Comparison of ENCODE assay signal across 11 cellular contexts in the genomic region with DNA sequence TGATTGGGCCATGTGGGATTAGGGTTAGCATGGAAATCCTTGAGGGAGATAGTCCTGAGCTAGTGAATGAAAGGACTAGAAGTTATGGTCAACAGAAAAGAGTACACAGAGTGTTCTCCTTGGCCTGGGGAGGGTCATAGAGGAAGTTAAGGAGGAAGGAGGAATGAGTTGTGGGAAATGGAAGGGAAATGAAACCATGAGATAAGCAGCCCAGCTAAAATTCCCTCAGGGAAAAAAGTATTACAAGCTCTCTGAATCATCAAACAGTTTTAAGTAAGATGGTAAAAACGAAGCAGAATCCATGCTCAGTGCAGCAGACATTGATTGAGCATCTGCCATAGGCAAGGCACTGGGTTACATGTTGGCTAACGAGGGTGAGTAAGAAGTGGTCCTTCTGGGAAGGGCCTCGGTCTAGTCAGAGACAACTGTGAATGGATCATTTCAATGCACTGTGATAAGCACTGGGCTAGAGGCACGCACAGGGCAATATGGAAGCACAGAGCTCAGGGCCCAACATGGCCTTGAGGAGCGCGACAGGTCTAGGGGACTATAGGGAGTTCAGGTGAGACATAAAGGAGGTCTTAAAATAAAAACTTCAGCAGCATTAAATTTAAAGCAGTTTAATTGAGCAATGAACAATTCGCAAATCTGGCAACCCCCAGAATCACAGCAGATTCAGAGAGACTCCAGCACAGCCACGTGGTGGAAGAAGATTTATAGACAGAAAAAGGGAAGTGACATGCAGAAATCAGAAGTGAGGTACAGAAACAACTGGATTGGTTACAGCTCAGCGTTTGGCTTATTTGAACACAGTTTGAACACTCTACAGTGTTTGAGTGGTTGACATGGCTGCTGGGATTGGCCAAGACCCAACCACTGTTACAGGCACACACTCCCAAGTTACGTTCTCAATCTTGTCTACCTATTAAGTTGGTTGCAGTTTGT.
A peak's percentile ranks its signal among the peaks of the same experiment; 100 is the strongest.
DNase-seq lines count a peak whose midpoint lies in the region; ATAC-seq and TF ChIP-seq lines count a peak whose summit lies in the region.
"Had no signal": no experiment of that assay in that cellular context is flagged by ENCODE, and none has a peak within 500 bp of the region (broad histone marks: within the 10 kb centered on the region; RNA-seq: fewer than 3 reads in every experiment).

No MANE protein-coding gene starts in this region.

- H2AFZ ChIP-seq in smooth muscle cell (ENCODE audit: low read depth): no peak overlapping the region

- 83 to 84% methylated on average over 3 to 10 of the region's 10 CpGs for WGBS in gastroesophageal sphincter (ENCODE audit: low coverage in 1 of 2), 2 donors
- 91% methylated on average over 10 of the region's 10 CpGs for WGBS in smooth muscle cell (ENCODE audit: low lambda C conversion rate)

- H3K9ac ChIP-seq in smooth muscle cell (ENCODE audit: low read depth): peak overlapping the region; percentile 25

- TF ChIP-seq POLR2A in gastroesophageal sphincter (IDR thresholded peaks at IDR 0.05): no peak

- no peak overlapping the region for H3K4me3 Mint-ChIP-seq in activated T-helper 17 cell treated with anti-CD3 and anti-CD28 coated beads, Interleukin-2, amount 50 U/mL, for 72 hours

- no peak for TF ChIP-seq CTCF in gastroesophageal sphincter (IDR thresholded peaks at IDR 0.05)
- no peak for TF ChIP-seq CTCF in smooth muscle cell (IDR thresholded peaks at IDR 0.05; ENCODE audit: borderline replicate concordance, insufficient read depth, poor library complexity, severe bottlenecking)

- no peak for DNase-seq in SJCRH30
- DNase-seq in smooth muscle cell (lab: John Stamatoyannopoulos, UW; ENCODE audit: unreplicated experiment): no peak
- no peak for DNase-seq in superior temporal gyrus (ENCODE audit: extremely low spot score)
- DNase-seq in cerebellum (ENCODE audit: low spot score): no peak
- DNase-seq: GDM1, NCI-H1694, retina had no signal

- no peaks in the 10 kb centered on the region for H3K79me2 ChIP-seq in smooth muscle cell (ENCODE audit: low read depth)

- H3K4me2 ChIP-seq in smooth muscle cell: no peak overlapping the region

- no peaks in the 10 kb centered on the region for H3K36me3 Mint-ChIP-seq in activated T-helper 17 cell treated with anti-CD3 and anti-CD28 coated beads, Interleukin-2, amount 50 U/mL, for 72 hours (ENCODE audit: low read depth)

- H3K27ac ChIP-seq in SJCRH30 (peak overlapping the region; percentile 53), gastroesophageal sphincter (peak overlapping the region in 1 of 4 donors; percentile 20), smooth muscle cell (ENCODE audit: low read depth) (peak overlapping the region; percentile 88)

- no peaks in the 10 kb centered on the region for H4K20me1 ChIP-seq in smooth muscle cell (ENCODE audit: low read depth)

- H3K27me3 Mint-ChIP-seq in activated T-helper 17 cell treated with anti-CD3 and anti-CD28 coated beads, Interleukin-2, amount 50 U/mL, for 72 hours: peaks cover 6% of the 10 kb centered on the region

- peaks cover 29% of the 10 kb centered on the region for H3F3A ChIP-seq in smooth muscle cell (ENCODE audit: low read depth)

- peaks cover 5% of the 10 kb centered on the region for H3K9me3 Mint-ChIP-seq in activated T-helper 17 cell treated with anti-CD3 and anti-CD28 coated beads, Interleukin-2, amount 50 U/mL, for 72 hours

- ATAC-seq in HG03354 (IDR thresholded peaks at IDR 0.05; ENCODE audit: poor library complexity, severe bottlenecking, unreplicated experiment) (peak; percentile 57), gastroesophageal sphincter (peak; percentile 37), HG02885 (IDR thresholded peaks at IDR 0.05; ENCODE audit: poor library complexity, unreplicated experiment) (no peak)
- no peak for ATAC-seq in activated T-helper 17 cell treated with anti-CD3 and anti-CD28 coated beads, Interleukin-2, amount 50 U/mL, for 72 hours (replicated peaks)

- no peaks in the 10 kb centered on the region for H3K4me1 Mint-ChIP-seq in activated T-helper 17 cell treated with anti-CD3 and anti-CD28 coated beads, Interleukin-2, amount 50 U/mL, for 72 hours

- TF ChIP-seq EP300 in gastroesophageal sphincter (IDR thresholded peaks at IDR 0.05): no peak

- H3K36me3 ChIP-seq in SJCRH30 (no peaks in the 10 kb centered on the region), gastroesophageal sphincter (no peaks in the 10 kb centered on the region), smooth muscle cell (ENCODE audit: low read depth) (no peaks in the 10 kb centered on the region)

- H3K27me3 ChIP-seq in SJCRH30 (no peaks in the 10 kb centered on the region), gastroesophageal sphincter (no peaks in the 10 kb centered on the region), smooth muscle cell (ENCODE audit: low read depth) (no peaks in the 10 kb centered on the region)

- H3K9me3 ChIP-seq in SJCRH30 (replicated peaks) (peaks cover 32% of the 10 kb centered on the region), gastroesophageal sphincter (no peaks in the 10 kb centered on the region), smooth muscle cell (replicated peaks; ENCODE audit: low read depth) (no peaks in the 10 kb centered on the region)

- H3K4me3 ChIP-seq in SJCRH30 (no peak overlapping the region), gastroesophageal sphincter (no peak overlapping the region), smooth muscle cell (no peak overlapping the region)

- H3K27ac Mint-ChIP-seq in activated T-helper 17 cell treated with anti-CD3 and anti-CD28 coated beads, Interleukin-2, amount 50 U/mL, for 72 hours: no peak overlapping the region

- H3K4me1 ChIP-seq in SJCRH30 (peaks cover 39% of the 10 kb centered on the region), gastroesophageal sphincter (peaks cover 0 to 24% (median 0%) of the 10 kb centered on the region in 3 donors), smooth muscle cell (ENCODE audit: low read depth) (no peaks in the 10 kb centered on the region)

Comparison
In these comparisons a context has a peak if more than half of its experiments do, and no peak if none do; other contexts are left out.
1. ATAC-seq: peak in HG03354 (single experiment) and gastroesophageal sphincter (single experiment); none in activated T-helper 17 cell treated with anti-CD3 and anti-CD28 coated beads, Interleukin-2, amount 50 U/mL, for 72 hours (single experiment) and HG02885 (single experiment).